ENCODE assay signal across 28 cellular contexts in genomic region chr20:14848806-14849205, GRCh38.
"Had no signal": no experiment of that assay in that cellular context is flagged by ENCODE, and none has a peak within 500 bp of the region (broad histone marks: within the 10 kb centered on the region; RNA-seq: fewer than 3 reads in every experiment).

No MANE protein-coding gene starts in this region.

- H3K4me1 Mint-ChIP-seq: activated CD4-positive, alpha-beta T cell treated with anti-CD3 and anti-CD28 coated beads for 36 hours; activated CD4-positive, alpha-beta T cell treated with anti-CD3 and anti-CD28 coated beads, Interleukin-2, amount 10 ng/mL, durations not matched to agents 24 days and 14 days; activated naive CD4-positive, alpha-beta T cell treated with anti-CD3 and anti-CD28 coated beads, Interleukin-2, amount 10 ng/mL, durations not matched to agents 7 days and 5 days; activated naive CD8-positive, alpha-beta T cell treated with anti-CD3 and anti-CD28 coated beads, Interleukin-2, amount 10 ng/mL, durations not matched to agents 7 days and 5 days had no signal

- H3K27me3 Mint-ChIP-seq: activated CD4-positive, alpha-beta memory T cell treated with anti-CD3 and anti-CD28 coated beads for 36 hours; activated CD4-positive, alpha-beta T cell treated with anti-CD3 and anti-CD28 coated beads for 36 hours; activated CD4-positive, alpha-beta T cell treated with anti-CD3 and anti-CD28 coated beads, Interleukin-2, amount 10 ng/mL, durations not matched to agents 24 days and 14 days; activated naive CD4-positive, alpha-beta T cell treated with anti-CD3 and anti-CD28 coated beads, Interleukin-2, amount 10 ng/mL, durations not matched to agents 7 days and 5 days; activated naive CD8-positive, alpha-beta T cell treated with anti-CD3 and anti-CD28 coated beads, Interleukin-2, amount 10 ng/mL, durations not matched to agents 7 days and 5 days; activated T-cell treated with anti-CD3 and anti-CD28 coated beads, Interleukin-2, amount 50 U/mL, for 24 hours had no signal

- H3K9me3 ChIP-seq: ascending aorta, body of pancreas, breast epithelium, colonic mucosa had no signal

- H3K4me3 ChIP-seq: ascending aorta, body of pancreas, breast epithelium, cardiac muscle cell, colonic mucosa, dorsolateral prefrontal cortex had no signal

- H3K27ac Mint-ChIP-seq: activated CD4-positive, alpha-beta memory T cell treated with anti-CD3 and anti-CD28 coated beads for 36 hours; activated CD4-positive, alpha-beta T cell treated with anti-CD3 and anti-CD28 coated beads for 36 hours; activated CD4-positive, alpha-beta T cell treated with anti-CD3 and anti-CD28 coated beads, Interleukin-2, amount 10 ng/mL, durations not matched to agents 24 days and 14 days; activated naive CD4-positive, alpha-beta T cell treated with anti-CD3 and anti-CD28 coated beads, Interleukin-2, amount 10 ng/mL, durations not matched to agents 7 days and 5 days; activated naive CD4-positive, alpha-beta T cell treated with anti-CD3 and anti-CD28 coated beads, Interleukin-2, amount 50 U/mL, for 72 hours; activated naive CD8-positive, alpha-beta T cell treated with anti-CD3 and anti-CD28 coated beads, Interleukin-2, amount 10 ng/mL, durations not matched to agents 7 days and 5 days; activated T-cell treated with anti-CD3 and anti-CD28 coated beads, Interleukin-2, amount 50 U/mL, for 24 hours; activated T-cell treated with anti-CD3 and anti-CD28 coated beads, Interleukin-2, amount 50 U/mL, for 72 hours; endodermal cell had no signal

- H3K27ac ChIP-seq: ascending aorta, body of pancreas, breast epithelium, cardiac muscle cell, colonic mucosa, dorsolateral prefrontal cortex had no signal

- ATAC-seq: activated CD4-positive, alpha-beta T cell treated with anti-CD3 and anti-CD28 coated beads for 36 hours; activated naive CD4-positive, alpha-beta T cell treated with anti-CD3 and anti-CD28 coated beads, Interleukin-2, amount 50 U/mL, for 72 hours; activated T-cell treated with anti-CD3 and anti-CD28 coated beads, Interleukin-2, amount 50 U/mL, for 72 hours; body of pancreas; esophagus mucosa had no signal

- DNase-seq: activated CD4-positive, alpha-beta memory T cell treated with anti-CD3 and anti-CD28 coated beads for 36 hours; activated CD4-positive, alpha-beta T cell treated with anti-CD3 and anti-CD28 coated beads for 36 hours; activated CD4-positive, alpha-beta T cell treated with anti-CD3 and anti-CD28 coated beads, Interleukin-2, amount 10 ng/mL, durations not matched to agents 24 days and 14 days; activated CD4-positive, CD25-positive, alpha-beta regulatory T cell; activated CD4-positive, CD25-positive, alpha-beta regulatory T cell treated with anti-CD3 and anti-CD28 coated beads, Interleukin-2, amount 50 U/mL, for 72 hours; activated CD8-positive, alpha-beta memory T cell treated with anti-CD3 and anti-CD28 coated beads, Interleukin-2, amount 50 U/mL, for 48 hours; activated gamma-delta T cell; activated naive CD4-positive, alpha-beta T cell; activated naive CD4-positive, alpha-beta T cell treated with anti-CD3 and anti-CD28 coated beads, Interleukin-2, amount 10 ng/mL, durations not matched to agents 7 days and 5 days; activated naive CD8-positive, alpha-beta T cell treated with anti-CD3 and anti-CD28 coated beads, Interleukin-2, amount 10 ng/mL, durations not matched to agents 7 days and 5 days; activated T-cell treated with anti-CD3 and anti-CD28 coated beads for 4 hours; activated T-cell treated with anti-CD3 and anti-CD28 coated beads, Interleukin-2, amount 50 U/mL, for 24 hours; activated T-cell treated with anti-CD3 and anti-CD28 coated beads, Interleukin-2, amount 50 U/mL, for 72 hours; body of pancreas; central memory CD4-positive, alpha-beta T cell; cerebellar nuclear complex; colonic mucosa; dorsolateral prefrontal cortex; effector memory CD4-positive, alpha-beta T cell; endodermal cell; foreskin fibroblast; head of caudate nucleus; T-helper 2 cell had no signal

- H3K9me3 Mint-ChIP-seq: endodermal cell had no signal

- H3K36me3 ChIP-seq: ascending aorta, breast epithelium, cardiac muscle cell, colonic mucosa had no signal

- H3K36me3 Mint-ChIP-seq: activated CD4-positive, alpha-beta memory T cell treated with anti-CD3 and anti-CD28 coated beads for 36 hours; activated naive CD4-positive, alpha-beta T cell treated with anti-CD3 and anti-CD28 coated beads, Interleukin-2, amount 10 ng/mL, durations not matched to agents 7 days and 5 days; activated naive CD4-positive, alpha-beta T cell treated with anti-CD3 and anti-CD28 coated beads, Interleukin-2, amount 50 U/mL, for 72 hours; activated naive CD8-positive, alpha-beta T cell treated with anti-CD3 and anti-CD28 coated beads, Interleukin-2, amount 10 ng/mL, durations not matched to agents 7 days and 5 days had no signal

- H3K4me1 ChIP-seq: ascending aorta, body of pancreas, breast epithelium, colonic mucosa had no signal

- H3K4me3 Mint-ChIP-seq: activated CD4-positive, alpha-beta memory T cell treated with anti-CD3 and anti-CD28 coated beads for 36 hours; activated CD4-positive, alpha-beta T cell treated with anti-CD3 and anti-CD28 coated beads for 36 hours; activated CD4-positive, alpha-beta T cell treated with anti-CD3 and anti-CD28 coated beads, Interleukin-2, amount 10 ng/mL, durations not matched to agents 24 days and 14 days; activated naive CD4-positive, alpha-beta T cell treated with anti-CD3 and anti-CD28 coated beads, Interleukin-2, amount 10 ng/mL, durations not matched to agents 7 days and 5 days; activated naive CD8-positive, alpha-beta T cell treated with anti-CD3 and anti-CD28 coated beads, Interleukin-2, amount 10 ng/mL, durations not matched to agents 7 days and 5 days; activated T-cell treated with anti-CD3 and anti-CD28 coated beads, Interleukin-2, amount 50 U/mL, for 24 hours; activated T-cell treated with anti-CD3 and anti-CD28 coated beads, Interleukin-2, amount 50 U/mL, for 72 hours; endodermal cell had no signal

- H3K27me3 ChIP-seq: ascending aorta, body of pancreas, breast epithelium, cardiac muscle cell, colonic mucosa, dorsolateral prefrontal cortex had no signal
